ENCODE assay signal across 14 cellular contexts in genomic region chr22:42726811-42727210, GRCh38. TPM values are rescaled to one million over a fixed set of nuclear protein-coding genes. Genes with fewer than 3 reads are reported as not detected.
DNase-seq lines count a peak whose midpoint lies in the region; FAIRE-seq and TF ChIP-seq lines count a peak whose summit lies in the region.
"Had no signal": no experiment of that assay in that cellular context is flagged by ENCODE, and none has a peak within 500 bp of the region (broad histone marks: within the 10 kb centered on the region; RNA-seq: fewer than 3 reads in every experiment).

No MANE protein-coding gene starts in this region.

- no peaks in the 10 kb centered on the region for H3K36me3 ChIP-seq in ACC112 (ENCODE audit: insufficient read depth, low read length)
- no peaks in the 10 kb centered on the region for H3K36me3 ChIP-seq in H1 (ENCODE audit: control insufficient read depth in 2 of 4, insufficient read depth in 4 of 4, low read length in 3 of 4)
- H3K36me3 ChIP-seq in skeletal muscle satellite cell (ENCODE audit: insufficient read depth, low read length) = no peaks in the 10 kb centered on the region

- H3K23ac ChIP-seq in H1 (ENCODE audit: insufficient read length) = no peak overlapping the region

- peak; percentile 16 for DNase-seq in GM13976 (ENCODE audit: low spot score)
- no peak for DNase-seq in H1 (ENCODE audit: low read depth in 1 of 2, low spot score in 2 of 2)
- DNase-seq in stimulated activated CD4-positive, alpha-beta T cell treated with anti-CD3 and anti-CD28 coated beads, Interleukin-15, amount 100 ng/mL, for 24 hours = no peak
- no peak for DNase-seq in activated CD4-positive, alpha-beta T cell treated with anti-CD3 and anti-CD28 coated beads, Interleukin-2, amount 50 U/mL, for 1 hour
- DNase-seq in mucosa of gallbladder (ENCODE audit: low spot score) = no peak
- DNase-seq in kidney tubule cell (ENCODE audit: low spot score) = no peak
- DNase-seq: NCI-H1436, NCI-H2029 treated with DMSO at 0.1 percent for 48 hours, NCI-H510A, NCI-H774 had no signal

- no peak overlapping the region for H4K5ac ChIP-seq in H1 (ENCODE audit: insufficient read length, low read depth, low read length)

- no peak overlapping the region for H2BK20ac ChIP-seq in H1 (ENCODE audit: low read length)

- no peak overlapping the region for H3K4me3 ChIP-seq in ACC112 (ENCODE audit: low read depth, low read length)
- H3K4me3 ChIP-seq in H1 (ENCODE audit: extremely low read depth in 1 of 4, insufficient read depth in 2 of 4, low read depth in 3 of 4, low read length in 4 of 4) = no peak overlapping the region
- no peak overlapping the region for H3K4me3 ChIP-seq in skeletal muscle satellite cell (ENCODE audit: low read length)

- POLR2A ChIA-PET in H1 (lab: Charles Lee; ENCODE audit: partially characterized antibody) = interaction anchor here (0.9 to 1.8 kb wide), 3 partner anchors 14 to 288 kb away, joined by 3 to 4 read pairs (median 4); partner anchors contain the start of gene PACSIN2

- H4K91ac ChIP-seq in H1 (replicated peaks; ENCODE audit: insufficient read length, low read length) = no peak overlapping the region

- H2BK12ac ChIP-seq in H1 (ENCODE audit: low read depth, low read length) = no peak overlapping the region

- H2BK5ac ChIP-seq in H1 (ENCODE audit: low read depth, low read length) = no peak overlapping the region

- H3K79me1 ChIP-seq in H1 (ENCODE audit: low read depth, low read length) = no peaks in the 10 kb centered on the region

- H3K4me1 ChIP-seq in ACC112 (ENCODE audit: control insufficient read depth, insufficient read depth, low read length, unreplicated experiment) (peaks cover 10% of the 10 kb centered on the region), H1 (replicated peaks in 1 of 4; ENCODE audit: control insufficient read depth in 3 of 4, insufficient read depth in 4 of 4, low read length in 3 of 4) (peaks cover 0 to 5% (median 4%) of the 10 kb centered on the region in 4 experiments; a peak in 3 of 7 replicates), skeletal muscle satellite cell (ENCODE audit: control insufficient read depth, insufficient read depth, low read length) (peaks cover 25% of the 10 kb centered on the region)

- WGBS in H1 (ENCODE audit: extremely low coverage in 1 of 2, insufficient coverage in 1 of 2, insufficient read length in 1 of 2, insufficient replicate concordance in 2 of 2, low coverage in 1 of 2, low lambda C conversion rate in 2 of 2, missing lambda C conversion rate in 1 of 2), 2 experiments = 81% methylated on average over 4 of the region's 6 CpGs; no CpG with 5 or more reads in 1 of the 2 experiments

- no peak overlapping the region for H2AK5ac ChIP-seq in H1 (ENCODE audit: low read depth, low read length)

- TF ChIP-seq CTCF in GM13976 (IDR thresholded peaks at IDR 0.05; ENCODE audit: borderline replicate concordance, control extremely low read depth, extremely low read depth, insufficient read depth, missing control alignments) (no peak), H1 (IDR thresholded peaks at IDR 0.05; ENCODE audit: control extremely low read depth in 1 of 3, insufficient read depth in 1 of 3, low read depth in 1 of 3, low read length in 3 of 3) (no peak)

- no peak overlapping the region for H3K9ac ChIP-seq in H1 (replicated peaks in 1 of 4; ENCODE audit: extremely low read depth in 1 of 4, low read depth in 3 of 4, low read length in 3 of 4)
- peak overlapping the region; percentile 34 for H3K9ac ChIP-seq in skeletal muscle satellite cell (ENCODE audit: low read depth, low read length)

- H3K27ac ChIP-seq in ACC112 (ENCODE audit: low read depth, low read length) = peak overlapping the region; percentile 67
- 0 out of 2 replicates have a peak overlapping the region, but pooled peaks have one; percentile 45 for H3K27ac ChIP-seq in H1 (ENCODE audit: low read depth, low read length)
- H3K27ac ChIP-seq: C4-2B had no signal

- no peak for FAIRE-seq in H1 (lab: Jason Lieb, UNC)

- no peak overlapping the region for H3K56ac ChIP-seq in H1 (replicated peaks; ENCODE audit: insufficient read length, low read depth, low read length)

- H3K4me2 ChIP-seq in H1 (ENCODE audit: insufficient read depth in 1 of 2, low read depth in 2 of 2, low read length in 2 of 2) (no peak overlapping the region), skeletal muscle satellite cell (ENCODE audit: low read length) (peak overlapping the region; percentile 80)

- H3K9me3 ChIP-seq in H1 (ENCODE audit: insufficient read depth in 2 of 2, low read depth in 1 of 2, low read length in 1 of 2) (no peaks in the 10 kb centered on the region), skeletal muscle satellite cell (replicated peaks; ENCODE audit: low read length) (no peaks in the 10 kb centered on the region)

- H3K79me2 ChIP-seq in ACC112 (ENCODE audit: control insufficient read depth, insufficient read depth, low read length, unreplicated experiment) (no peaks in the 10 kb centered on the region), H1 (ENCODE audit: control insufficient read depth in 1 of 2, insufficient read depth in 2 of 2, low read length in 2 of 2) (no peaks in the 10 kb centered on the region)

- H3K18ac ChIP-seq in H1 (ENCODE audit: extremely low read depth, low read length) = no peak overlapping the region

- TF ChIP-seq POLR2A in H1 (IDR thresholded peaks at IDR 0.05; ENCODE audit: control extremely low read depth in 1 of 2, low read depth in 2 of 2, low read length in 2 of 2) = no peak

- no peak overlapping the region for H4K8ac ChIP-seq in H1 (ENCODE audit: extremely low read depth, insufficient read depth, low read length)

- no peak overlapping the region for H2AFZ ChIP-seq in ACC112 (ENCODE audit: low read length, unreplicated experiment)
- H2AFZ ChIP-seq in H1 (ENCODE audit: low read length) = 0 out of 2 replicates have a peak overlapping the region, but pooled peaks have one; percentile 9

- in situ Hi-C loops in GM13976 (cut with MboI; ENCODE audit: low sequenced_read_pairs, unreplicated experiment) = no loop called here

- H3K14ac ChIP-seq in H1 (ENCODE audit: insufficient read length) = no peak overlapping the region

- H3K4ac ChIP-seq in H1 (replicated peaks; ENCODE audit: insufficient read length, low read depth, low read length) = no peak overlapping the region

- CTCF ChIA-PET in H1 (lab: Charles Lee; ENCODE audit: partially characterized antibody) = interaction anchor here (0.7 to 1.8 kb wide), 3 partner anchors 10 to 105 kb away, joined by 3 to 6 read pairs (median 6); no protein-coding TSS in a partner anchor

- H4K20me1 ChIP-seq in H1 (replicated peaks in 1 of 2; ENCODE audit: control insufficient read depth in 1 of 2, insufficient read depth in 2 of 2, low read length in 2 of 2) = no peaks in the 10 kb centered on the region

- H2BK15ac ChIP-seq in H1 (ENCODE audit: low read length) = no peak overlapping the region

- H3K23me2 ChIP-seq in H1 (ENCODE audit: low read depth, low read length) = peaks cover 2% of the 10 kb centered on the region; the same call in 1 of the 2 replicates

- no peak for TF ChIP-seq RAD21 in H1 (IDR thresholded peaks at IDR 0.05 in 1 of 2, conservative IDR thresholded peaks at IDR 0.05 in 1 of 2; ENCODE audit: low read depth in 2 of 2, low read length in 2 of 2)

- TF ChIP-seq EP300 in H1 (IDR thresholded peaks at IDR 0.05; ENCODE audit: borderline replicate concordance in 1 of 2, low read depth in 2 of 2, low read length in 2 of 2) = no peak

- H3K27me3 ChIP-seq in ACC112 (ENCODE audit: insufficient read depth, low read length) (no peaks in the 10 kb centered on the region), H1 (replicated peaks in 1 of 4; ENCODE audit: control insufficient read depth in 3 of 4, extremely low read depth in 1 of 4, insufficient read depth in 3 of 4, low read length in 3 of 4) (peaks cover 0 to under 1% (median under 1%) of the 10 kb centered on the region in 4 experiments; a peak in 3 of 7 replicates), skeletal muscle satellite cell (ENCODE audit: control insufficient read depth, insufficient read depth, low read length) (no peaks in the 10 kb centered on the region)

- no peak overlapping the region for H2BK120ac ChIP-seq in H1 (replicated peaks; ENCODE audit: low read depth, low read length)

TF ChIP-seq in H1, 55 proteins besides CTCF, POLR2A, EP300 and RAD21 (continues in another document):
- TF ChIP-seq MAX (IDR thresholded peaks at IDR 0.05) = no peak
- TF ChIP-seq CBX5 (IDR thresholded peaks at IDR 0.05; ENCODE audit: low read depth, low read length) = no peak
- no peak for TF ChIP-seq CHD1 (IDR thresholded peaks at IDR 0.05; ENCODE audit: low read depth, low read length)

RNA-seq across cellular contexts. Expression of gene A4GALT, which starts 6.1 kb away (rescaled TPM):
- total RNA-seq in H1 (2021; fragmentation: NEBNext Ultra II Directional; extraction: Animal tissue kit (Norgen Biotek cat#: 25700)) = 13.8 and 13.9 TPM in 2 replicates
- 7.2 and 13.1 TPM in 2 replicates for polyA plus RNA-seq in H1 (2011; rRNA removed)
- 9.2 TPM for polyA plus RNA-seq in H1 (2011; cell fraction: cytosol; rRNA removed)
- 11.9 TPM for polyA plus RNA-seq in H1 (2011; cell fraction: nucleus; rRNA removed)
- polyA plus RNA-seq in H1 (2012, experiment 1 of 2) = 6.9 to 12.0 TPM (median 8.7 TPM) in 4 replicates
- 7.6 TPM for polyA plus RNA-seq in H1 (2012, experiment 2 of 2)
- polyA plus RNA-seq in H1 (2013, experiment 1 of 2) = 10.5 TPM
- 11.0 TPM for polyA plus RNA-seq in H1 (2013, experiment 2 of 2)
- 3.9 and 7.0 TPM in 2 replicates for polyA minus RNA-seq in H1 (2011; rRNA and poly(A)+ RNA removed)
- 9.8 TPM for polyA minus RNA-seq in H1 (2011; cell fraction: cytosol; rRNA and poly(A)+ RNA removed)
- polyA minus RNA-seq in H1 (2011; cell fraction: nucleus; rRNA and poly(A)+ RNA removed) = 9.6 TPM
- 24.3 and 26.6 TPM in 2 replicates for total RNA-seq in skeletal muscle satellite cell (2012; rRNA removed)
- total RNA-seq in mucosa of gallbladder = 8.7 TPM
- total RNA-seq: SK-MEL-5 had no signal
